ENCODE assay signal across 2 cellular contexts in the genomic region with DNA sequence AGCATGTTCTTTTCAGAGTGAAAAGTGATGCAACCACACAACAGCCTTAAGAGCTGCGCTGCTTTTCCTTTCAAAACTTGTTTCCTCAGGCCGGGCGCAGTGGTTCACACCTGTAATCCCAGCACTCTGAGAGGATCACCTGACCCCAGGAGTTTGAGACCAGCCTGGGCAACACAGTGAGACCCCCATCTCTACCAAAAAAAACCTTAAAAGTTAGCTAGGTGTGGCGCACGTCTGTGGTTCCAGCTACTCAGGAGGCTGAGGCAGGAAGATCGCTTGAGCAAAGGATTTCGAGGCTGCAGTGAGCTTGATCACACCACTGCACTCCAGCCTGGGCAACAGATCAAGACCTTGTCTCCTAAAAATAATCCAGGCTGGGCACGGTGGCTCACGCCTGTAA.
TF ChIP-seq lines count a peak whose summit lies in the region.

No MANE protein-coding gene starts in this region.

TF ChIP-seq in SK-N-SH, 30 proteins besides CTCF, POLR2A, EP300 and RAD21 (continued from another document):
- TF ChIP-seq, protein P1, sequence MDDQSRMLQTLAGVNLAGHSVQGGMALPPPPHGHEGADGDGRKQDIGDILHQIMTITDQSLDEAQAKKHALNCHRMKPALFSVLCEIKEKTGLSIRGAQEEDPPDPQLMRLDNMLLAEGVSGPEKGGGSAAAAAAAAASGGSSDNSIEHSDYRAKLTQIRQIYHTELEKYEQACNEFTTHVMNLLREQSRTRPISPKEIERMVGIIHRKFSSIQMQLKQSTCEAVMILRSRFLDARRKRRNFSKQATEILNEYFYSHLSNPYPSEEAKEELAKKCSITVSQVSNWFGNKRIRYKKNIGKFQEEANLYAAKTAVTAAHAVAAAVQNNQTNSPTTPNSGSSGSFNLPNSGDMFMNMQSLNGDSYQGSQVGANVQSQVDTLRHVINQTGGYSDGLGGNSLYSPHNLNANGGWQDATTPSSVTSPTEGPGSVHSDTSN (IDR thresholded peaks at IDR 0.05), result no peak
- TF ChIP-seq, protein P2, sequence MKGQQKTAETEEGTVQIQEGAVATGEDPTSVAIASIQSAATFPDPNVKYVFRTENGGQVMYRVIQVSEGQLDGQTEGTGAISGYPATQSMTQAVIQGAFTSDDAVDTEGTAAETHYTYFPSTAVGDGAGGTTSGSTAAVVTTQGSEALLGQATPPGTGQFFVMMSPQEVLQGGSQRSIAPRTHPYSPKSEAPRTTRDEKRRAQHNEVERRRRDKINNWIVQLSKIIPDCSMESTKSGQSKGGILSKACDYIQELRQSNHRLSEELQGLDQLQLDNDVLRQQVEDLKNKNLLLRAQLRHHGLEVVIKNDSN (IDR thresholded peaks at IDR 0.05; ENCODE audit: borderline replicate concordance, low read depth), result no peak
- no peak for TF ChIP-seq GATA2 (CRISPR knock-in tag; IDR thresholded peaks at IDR 0.05)
- no peak for TF ChIP-seq SIN3A (IDR thresholded peaks at IDR 0.05; ENCODE audit: borderline replicate concordance, low read depth, low read length)
TF ChIP-seq in SK-N-SH: peak in this region for 0.

TF ChIP-seq in SK-N-SH treated with all-trans-retinoic acid at 6 μM for 48 hours, 23 proteins besides CTCF, POLR2A, EP300 and RAD21 (continued from another document):
- TF ChIP-seq CSRNP3 (CRISPR knock-in tag; IDR thresholded peaks at IDR 0.05) (no peak), SNAI2 (CRISPR knock-in tag; IDR thresholded peaks at IDR 0.05) (no peak), PPARA (CRISPR knock-in tag; IDR thresholded peaks at IDR 0.05; ENCODE audit: borderline replicate concordance) (no peak), PATZ1 (CRISPR knock-in tag; IDR thresholded peaks at IDR 0.05; ENCODE audit: borderline replicate concordance) (no peak), ZNF8 (CRISPR knock-in tag; IDR thresholded peaks at IDR 0.05) (no peak)
